1 cellular context compared by ENCODE assay signal in genomic region chr7:127585044-127585953, GRCh38.
A peak's percentile ranks its signal among the peaks of the same experiment; 100 is the strongest.
TF ChIP-seq lines count a peak whose summit lies in the region.

A gene with protein sequence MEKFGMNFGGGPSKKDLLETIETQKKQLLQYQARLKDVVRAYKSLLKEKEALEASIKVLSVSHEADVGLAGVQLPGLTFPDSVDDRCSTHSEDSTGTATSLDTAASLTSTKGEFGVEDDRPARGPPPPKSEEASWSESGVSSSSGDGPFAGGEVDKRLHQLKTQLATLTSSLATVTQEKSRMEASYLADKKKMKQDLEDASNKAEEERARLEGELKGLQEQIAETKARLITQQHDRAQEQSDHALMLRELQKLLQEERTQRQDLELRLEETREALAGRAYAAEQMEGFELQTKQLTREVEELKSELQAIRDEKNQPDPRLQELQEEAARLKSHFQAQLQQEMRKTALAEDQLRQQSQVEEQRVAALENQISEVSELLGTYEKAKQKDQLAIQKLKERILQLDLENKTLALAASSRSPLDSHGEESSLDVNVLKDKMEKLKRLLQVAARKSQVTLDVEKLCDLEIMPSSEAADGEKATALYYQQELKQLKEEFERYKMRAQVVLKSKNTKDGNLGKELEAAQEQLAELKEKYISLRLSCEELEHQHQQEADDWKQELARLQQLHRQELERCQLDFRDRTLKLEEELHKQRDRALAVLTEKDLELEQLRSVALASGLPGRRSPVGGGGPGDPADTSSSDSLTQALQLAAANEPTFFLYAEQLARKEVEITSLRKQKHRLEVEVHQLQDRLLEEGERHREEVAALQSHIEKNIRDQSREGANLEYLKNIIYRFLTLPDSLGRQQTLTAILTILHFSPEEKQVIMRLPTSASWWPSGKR (minus strand): TSS chr7:127585596. CDS start chr7:127585182, 414 bp downstream.

TF ChIP-seq in HepG2, 621 proteins besides CTCF, POLR2A, EP300 and RAD21 (continued from another document and continues in another):
- no peak for TF ChIP-seq ZNF101 (CRISPR knock-in tag; IDR thresholded peaks at IDR 0.05; ENCODE audit: borderline replicate concordance, low read depth)
- no peak for TF ChIP-seq ZNF549 (CRISPR knock-in tag; IDR thresholded peaks at IDR 0.05)
- TF ChIP-seq, protein P1, sequence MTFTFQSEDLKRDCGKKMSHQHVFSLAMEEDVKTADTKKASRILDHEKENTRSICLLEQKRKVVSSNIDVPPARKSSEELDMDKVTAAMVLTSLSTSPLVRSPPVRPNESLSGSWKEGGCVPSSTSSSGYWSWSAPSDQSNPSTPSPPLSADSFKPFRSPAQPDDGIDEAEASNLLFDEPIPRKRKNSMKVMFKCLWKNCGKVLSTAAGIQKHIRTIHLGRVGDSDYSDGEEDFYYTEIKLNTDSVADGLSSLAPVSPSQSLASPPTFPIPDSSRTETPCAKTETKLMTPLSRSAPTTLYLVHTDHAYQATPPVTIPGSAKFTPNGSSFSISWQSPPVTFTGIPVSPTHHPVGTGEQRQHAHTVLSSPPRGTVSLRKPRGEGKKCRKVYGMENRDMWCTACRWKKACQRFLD (CRISPR knock-in tag; IDR thresholded peaks at IDR 0.05; ENCODE audit: borderline replicate concordance), result no peak
- TF ChIP-seq ZFY (CRISPR knock-in tag; IDR thresholded peaks at IDR 0.05), result peak; percentile 92
- no peak for TF ChIP-seq ZFP62 (CRISPR knock-in tag; IDR thresholded peaks at IDR 0.05)
- no peak; the same call in 1 of the 2 replicates for TF ChIP-seq BRF2 (CRISPR knock-in tag; IDR thresholded peaks at IDR 0.05)
- TF ChIP-seq TBP (CRISPR knock-in tag; IDR thresholded peaks at IDR 0.05), result no peak
- no peak for TF ChIP-seq MXI1 (IDR thresholded peaks at IDR 0.05; ENCODE audit: borderline replicate concordance, low read depth, low read length)
- no peak for TF ChIP-seq ZNF296 (CRISPR knock-in tag; conservative IDR thresholded peaks at IDR 0.05)
- no peak for TF ChIP-seq NFE2 (CRISPR knock-in tag; IDR thresholded peaks at IDR 0.05)
- 0 out of 2 replicates have a peak, but pooled peaks have one; percentile 8 for TF ChIP-seq ONECUT2 (CRISPR knock-in tag; IDR thresholded peaks at IDR 0.05)
- no peak for TF ChIP-seq NFRKB (IDR thresholded peaks at IDR 0.05)
- no peak for TF ChIP-seq SYNCRIP (IDR thresholded peaks at IDR 0.05; ENCODE audit: insufficient read depth, low read depth, low read length)
- no peak for TF ChIP-seq HHEX (CRISPR knock-in tag; IDR thresholded peaks at IDR 0.05)
- no peak; the same call in 1 of the 2 replicates for TF ChIP-seq ZSCAN9 (CRISPR knock-in tag; IDR thresholded peaks at IDR 0.05; ENCODE audit: borderline replicate concordance)
- peak; percentile 30; the same call in 1 of the 2 replicates for TF ChIP-seq MEF2D (CRISPR knock-in tag; IDR thresholded peaks at IDR 0.05)
- no peak for TF ChIP-seq LCORL (IDR thresholded peaks at IDR 0.05)
- TF ChIP-seq LCORL (CRISPR knock-in tag; IDR thresholded peaks at IDR 0.05), result peak; percentile 75
- TF ChIP-seq, protein P2, sequence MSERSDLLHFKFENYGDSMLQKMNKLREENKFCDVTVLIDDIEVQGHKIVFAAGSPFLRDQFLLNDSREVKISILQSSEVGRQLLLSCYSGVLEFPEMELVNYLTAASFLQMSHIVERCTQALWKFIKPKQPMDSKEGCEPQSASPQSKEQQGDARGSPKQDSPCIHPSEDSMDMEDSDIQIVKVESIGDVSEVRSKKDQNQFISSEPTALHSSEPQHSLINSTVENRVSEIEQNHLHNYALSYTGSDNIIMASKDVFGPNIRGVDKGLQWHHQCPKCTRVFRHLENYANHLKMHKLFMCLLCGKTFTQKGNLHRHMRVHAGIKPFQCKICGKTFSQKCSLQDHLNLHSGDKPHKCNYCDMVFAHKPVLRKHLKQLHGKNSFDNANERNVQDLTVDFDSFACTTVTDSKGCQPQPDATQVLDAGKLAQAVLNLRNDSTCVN (CRISPR knock-in tag; IDR thresholded peaks at IDR 0.05; ENCODE audit: borderline replicate concordance), result no peak; the same call in 1 of the 2 replicates
- TF ChIP-seq RBFOX2 (IDR thresholded peaks at IDR 0.05; ENCODE audit: low read depth, low read length), result peak; percentile 91
- no peak for TF ChIP-seq ZNF451 (CRISPR knock-in tag; IDR thresholded peaks at IDR 0.05)
- TF ChIP-seq ZNF530 (CRISPR knock-in tag; IDR thresholded peaks at IDR 0.05; ENCODE audit: low read depth), result no peak
- TF ChIP-seq CBFB (CRISPR knock-in tag; IDR thresholded peaks at IDR 0.05), result no peak
- no peak for TF ChIP-seq HIC2 (CRISPR knock-in tag; IDR thresholded peaks at IDR 0.05; ENCODE audit: low read depth)
- TF ChIP-seq ZNF235 (CRISPR knock-in tag; IDR thresholded peaks at IDR 0.05; ENCODE audit: borderline replicate concordance), result 0 out of 2 replicates have a peak, but pooled peaks have one; percentile 64
- no peak for TF ChIP-seq ZNF780A (CRISPR knock-in tag; IDR thresholded peaks at IDR 0.05)
- no peak for TF ChIP-seq JUNB (CRISPR knock-in tag; IDR thresholded peaks at IDR 0.05; ENCODE audit: borderline replicate concordance)
- TF ChIP-seq GABPA (IDR thresholded peaks at IDR 0.05; ENCODE audit: low read depth, low read length), result peak; percentile 85
- peak; percentile 91 for TF ChIP-seq GABPA (CRISPR knock-in tag; IDR thresholded peaks at IDR 0.05; ENCODE audit: low read depth)
- 0 out of 2 replicates have a peak, but pooled peaks have one; percentile 73 for TF ChIP-seq PAX8 (CRISPR knock-in tag; IDR thresholded peaks at IDR 0.05; ENCODE audit: borderline replicate concordance)
- no peak; the same call in 1 of the 2 replicates for TF ChIP-seq FOXK1 (CRISPR knock-in tag; IDR thresholded peaks at IDR 0.05; ENCODE audit: borderline replicate concordance, low read depth)
- peak; percentile 59; the same call in 1 of the 2 replicates for TF ChIP-seq ETV5 (CRISPR knock-in tag; IDR thresholded peaks at IDR 0.05; ENCODE audit: borderline replicate concordance)
- TF ChIP-seq ZFP36 (IDR thresholded peaks at IDR 0.05; ENCODE audit: borderline replicate concordance, low read depth, low read length, partially characterized antibody), result no peak
- no peak; the same call in 1 of the 2 replicates for TF ChIP-seq ZNF703 (CRISPR knock-in tag; IDR thresholded peaks at IDR 0.05; ENCODE audit: borderline replicate concordance)
- TF ChIP-seq, protein P3, sequence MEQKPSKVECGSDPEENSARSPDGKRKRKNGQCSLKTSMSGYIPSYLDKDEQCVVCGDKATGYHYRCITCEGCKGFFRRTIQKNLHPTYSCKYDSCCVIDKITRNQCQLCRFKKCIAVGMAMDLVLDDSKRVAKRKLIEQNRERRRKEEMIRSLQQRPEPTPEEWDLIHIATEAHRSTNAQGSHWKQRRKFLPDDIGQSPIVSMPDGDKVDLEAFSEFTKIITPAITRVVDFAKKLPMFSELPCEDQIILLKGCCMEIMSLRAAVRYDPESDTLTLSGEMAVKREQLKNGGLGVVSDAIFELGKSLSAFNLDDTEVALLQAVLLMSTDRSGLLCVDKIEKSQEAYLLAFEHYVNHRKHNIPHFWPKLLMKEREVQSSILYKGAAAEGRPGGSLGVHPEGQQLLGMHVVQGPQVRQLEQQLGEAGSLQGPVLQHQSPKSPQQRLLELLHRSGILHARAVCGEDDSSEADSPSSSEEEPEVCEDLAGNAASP (CRISPR knock-in tag; IDR thresholded peaks at IDR 0.05; ENCODE audit: borderline replicate concordance), result no peak
- peak; percentile 35 for TF ChIP-seq PRPF4 (IDR thresholded peaks at IDR 0.05; ENCODE audit: low read depth, low read length, poor library complexity, severe bottlenecking)
- no peak for TF ChIP-seq HOMEZ (CRISPR knock-in tag; IDR thresholded peaks at IDR 0.05; ENCODE audit: low read depth)
- peak; percentile 94 for TF ChIP-seq HDAC1 (CRISPR knock-in tag; IDR thresholded peaks at IDR 0.05)
- peak; percentile 74; the same call in 1 of the 2 replicates for TF ChIP-seq ZNF543 (CRISPR knock-in tag; IDR thresholded peaks at IDR 0.05)
- no peak for TF ChIP-seq ZNF737 (CRISPR knock-in tag; IDR thresholded peaks at IDR 0.05; ENCODE audit: borderline replicate concordance)
- TF ChIP-seq HNF1A (IDR thresholded peaks at IDR 0.05; ENCODE audit: low read depth), result no peak
- TF ChIP-seq HNF1A (CRISPR knock-in tag; IDR thresholded peaks at IDR 0.05; ENCODE audit: borderline replicate concordance), result peak; percentile 63; the same call in 1 of the 2 replicates
- no peak for TF ChIP-seq ZNF12 (CRISPR knock-in tag; IDR thresholded peaks at IDR 0.05)
- no peak for TF ChIP-seq ZSCAN12 (CRISPR knock-in tag; IDR thresholded peaks at IDR 0.05)
- TF ChIP-seq TEAD2 (CRISPR knock-in tag; IDR thresholded peaks at IDR 0.05), result no peak
- TF ChIP-seq MZF1 (CRISPR knock-in tag; IDR thresholded peaks at IDR 0.05; ENCODE audit: borderline replicate concordance), result no peak
- no peak for TF ChIP-seq ZNF879 (CRISPR knock-in tag; IDR thresholded peaks at IDR 0.05)
- TF ChIP-seq ZNF724P (CRISPR knock-in tag; IDR thresholded peaks at IDR 0.05; ENCODE audit: borderline replicate concordance), result no peak
- TF ChIP-seq GMEB1 (CRISPR knock-in tag; IDR thresholded peaks at IDR 0.05; ENCODE audit: borderline replicate concordance), result peak; percentile 56; the same call in 1 of the 2 replicates
- peak; percentile 87 for TF ChIP-seq HOXA3 (CRISPR knock-in tag; IDR thresholded peaks at IDR 0.05)
- TF ChIP-seq SNAPC2 (CRISPR knock-in tag; IDR thresholded peaks at IDR 0.05), result no peak
